Comparison of ENCODE assay signal across 1 cellular context in genomic region chr1:20212685-20213331, GRCh38.
TF ChIP-seq lines count a peak whose summit lies in the region.

No MANE protein-coding gene starts in this region.

TF ChIP-seq in H1, 55 proteins besides CTCF, POLR2A, EP300 and RAD21 (continued from another document):
- TF ChIP-seq BRCA1 (IDR thresholded peaks at IDR 0.05; ENCODE audit: low read depth, low read length) = no peak
- no peak for TF ChIP-seq SUZ12 (IDR thresholded peaks at IDR 0.05; ENCODE audit: low read length)
- TF ChIP-seq TBP (IDR thresholded peaks at IDR 0.05; ENCODE audit: low read depth, low read length) = peak; percentile 77
- peak; percentile 71 for TF ChIP-seq TAF7 (optimal IDR thresholded peaks at IDR 0.05; ENCODE audit: borderline replicate concordance, low read depth, low read length)
- no peak for TF ChIP-seq KDM1A (IDR thresholded peaks at IDR 0.05; ENCODE audit: borderline replicate concordance, low read length)
- TF ChIP-seq SAP30 (IDR thresholded peaks at IDR 0.05; ENCODE audit: insufficient read depth, insufficient replicate concordance, low read length) = no peak
- no peak for TF ChIP-seq FOSL1 (IDR thresholded peaks at IDR 0.05; ENCODE audit: insufficient read depth, low read depth, low read length)
- TF ChIP-seq GABPA (IDR thresholded peaks at IDR 0.05; ENCODE audit: borderline replicate concordance, insufficient read depth, low read length) = peak; percentile 68; the same call in 1 of the 2 replicates
- TF ChIP-seq SIX5 (IDR thresholded peaks at IDR 0.05; ENCODE audit: low read depth, low read length) = no peak
- TF ChIP-seq TCF12 (IDR thresholded peaks at IDR 0.05; ENCODE audit: low read depth, low read length) = 0 out of 2 replicates have a peak, but pooled peaks have one; percentile 14
- TF ChIP-seq E2F6 (IDR thresholded peaks at IDR 0.05) = no peak
- no peak for TF ChIP-seq CREB1 (IDR thresholded peaks at IDR 0.05)
- no peak for TF ChIP-seq JUN (IDR thresholded peaks at IDR 0.05; ENCODE audit: low read depth, low read length)
- no peak; the same call in 1 of the 2 replicates for TF ChIP-seq CEBPB (IDR thresholded peaks at IDR 0.05; ENCODE audit: low read depth, low read length)
- TF ChIP-seq EZH2 (IDR thresholded peaks at IDR 0.05; ENCODE audit: low read depth, low read length, severe bottlenecking) = no peak
- TF ChIP-seq NANOG (IDR thresholded peaks at IDR 0.05; ENCODE audit: insufficient read depth, low read depth, low read length, poor library complexity, severe bottlenecking) = peak; percentile 1
- TF ChIP-seq ZNF274 (IDR thresholded peaks at IDR 0.05; ENCODE audit: borderline replicate concordance, extremely low read depth, low read length) = no peak
- no peak; the same call in 1 of the 2 replicates for TF ChIP-seq CHD2 (IDR thresholded peaks at IDR 0.05; ENCODE audit: low read length)
- TF ChIP-seq HDAC2 (IDR thresholded peaks at IDR 0.05; ENCODE audit: borderline replicate concordance in 1 of 2, low read depth in 2 of 2, low read length in 2 of 2) = no peak
- no peak for TF ChIP-seq CBX8 (IDR thresholded peaks at IDR 0.05; ENCODE audit: borderline replicate concordance, low read depth, low read length)
- TF ChIP-seq RFX5 (IDR thresholded peaks at IDR 0.05; ENCODE audit: borderline replicate concordance, low read depth, low read length) = no peak
- TF ChIP-seq CBX5 (IDR thresholded peaks at IDR 0.05; ENCODE audit: low read depth, low read length) = no peak
- TF ChIP-seq PHF8 (conservative IDR thresholded peaks at IDR 0.05; ENCODE audit: low read depth, low read length) = no peak
- TF ChIP-seq ATF2 (IDR thresholded peaks at IDR 0.05; ENCODE audit: low read length) = no peak
- no peak for TF ChIP-seq MAX (IDR thresholded peaks at IDR 0.05)
- 0 out of 2 replicates have a peak, but pooled peaks have one; percentile 52 for TF ChIP-seq TAF1 (IDR thresholded peaks at IDR 0.05; ENCODE audit: low read depth, low read length)
TF ChIP-seq in H1: peak in this region for 6.
